In the genomic region with DNA sequence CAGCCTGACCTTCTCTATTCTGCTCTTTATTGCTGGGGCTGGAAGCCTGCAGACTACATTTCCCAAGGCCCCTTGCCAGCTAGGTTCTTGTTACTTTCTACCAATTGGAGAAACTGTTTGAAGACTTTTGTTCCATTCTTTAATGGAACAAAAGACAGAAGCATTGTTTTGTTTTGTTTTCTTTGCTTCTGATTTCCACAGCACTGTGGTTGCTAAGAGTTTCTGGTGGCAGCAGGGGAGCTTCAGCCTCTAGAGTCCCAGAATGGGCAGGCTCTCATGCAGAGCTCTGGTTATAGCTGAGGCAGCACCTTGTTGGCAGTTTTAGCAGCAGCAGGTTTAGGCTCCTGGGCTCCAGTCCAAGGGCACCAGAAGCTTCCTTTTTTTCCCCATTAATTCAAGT, we compare ENCODE assay signal across 26 cellular contexts.
"Had no signal": no experiment of that assay in that cellular context is flagged by ENCODE, and none has a peak within 500 bp of the region (broad histone marks: within the 10 kb centered on the region; RNA-seq: fewer than 3 reads in every experiment).

No MANE protein-coding gene starts in this region.

- H2AFZ ChIP-seq: parathyroid adenoma had no signal

- H3K9me3 ChIP-seq: right lobe of liver, stomach, suprapubic skin, transverse colon had no signal

- H3K4me1 ChIP-seq: parathyroid adenoma, right lobe of liver, stomach, suprapubic skin, transverse colon had no signal

- H3K4me3 ChIP-seq: cardiac muscle cell, right lobe of liver, skin epidermis, stomach, suprapubic skin, transverse colon had no signal

- H3K9ac ChIP-seq: parathyroid adenoma had no signal

- H3K4me3 Mint-ChIP-seq: activated CD4-positive, alpha-beta memory T cell treated with anti-CD3 and anti-CD28 coated beads for 36 hours; activated naive CD4-positive, alpha-beta T cell treated with anti-CD3 and anti-CD28 coated beads for 36 hours; activated naive CD8-positive, alpha-beta T cell treated with anti-CD3 and anti-CD28 coated beads, Interleukin-2, amount 10 ng/mL, durations not matched to agents 7 days and 5 days; nephron progenitor cell; stimulated activated effector memory CD8-positive, alpha-beta T cell treated with anti-CD3 and anti-CD28 coated beads, Interleukin-12 subunit alpha, Interleukin-12 subunit beta, amount 100 ng/mL, for 72 hours; T-cell; T-helper 2 cell treated with Interferon-gamma antibody and Interleukin-4, amounts not matched to agents 5 μg/mL and 100 μg/mL, for 36 hours had no signal

- H3K27ac ChIP-seq: cardiac muscle cell, parathyroid adenoma, right lobe of liver, skin epidermis, stomach, suprapubic skin, transverse colon had no signal

- H3K27me3 Mint-ChIP-seq: activated CD4-positive, alpha-beta memory T cell treated with anti-CD3 and anti-CD28 coated beads for 36 hours had no signal

- H3K36me3 Mint-ChIP-seq: activated CD4-positive, alpha-beta memory T cell treated with anti-CD3 and anti-CD28 coated beads for 36 hours; activated naive CD8-positive, alpha-beta T cell treated with anti-CD3 and anti-CD28 coated beads, Interleukin-2, amount 10 ng/mL, durations not matched to agents 7 days and 5 days; stimulated activated effector memory CD8-positive, alpha-beta T cell treated with anti-CD3 and anti-CD28 coated beads, Interleukin-12 subunit alpha, Interleukin-12 subunit beta, amount 100 ng/mL, for 72 hours; T-cell had no signal

- H3K9me3 Mint-ChIP-seq: activated CD4-positive, alpha-beta memory T cell treated with anti-CD3 and anti-CD28 coated beads for 36 hours; activated naive CD4-positive, alpha-beta T cell treated with anti-CD3 and anti-CD28 coated beads for 36 hours; activated naive CD8-positive, alpha-beta T cell treated with anti-CD3 and anti-CD28 coated beads, Interleukin-2, amount 10 ng/mL, durations not matched to agents 7 days and 5 days; nephron progenitor cell; T-helper 2 cell treated with Interferon-gamma antibody and Interleukin-4, amounts not matched to agents 5 μg/mL and 100 μg/mL, for 36 hours had no signal

- H3K27ac Mint-ChIP-seq: activated CD4-positive, alpha-beta memory T cell treated with anti-CD3 and anti-CD28 coated beads for 36 hours; activated naive CD4-positive, alpha-beta T cell treated with anti-CD3 and anti-CD28 coated beads for 36 hours; activated naive CD8-positive, alpha-beta T cell treated with anti-CD3 and anti-CD28 coated beads, Interleukin-2, amount 10 ng/mL, durations not matched to agents 7 days and 5 days; nephron progenitor cell; stimulated activated effector memory CD8-positive, alpha-beta T cell treated with anti-CD3 and anti-CD28 coated beads, Interleukin-12 subunit alpha, Interleukin-12 subunit beta, amount 100 ng/mL, for 72 hours; T-cell; T-helper 2 cell treated with Interferon-gamma antibody and Interleukin-4, amounts not matched to agents 5 μg/mL and 100 μg/mL, for 36 hours had no signal

- H3K4me1 Mint-ChIP-seq: activated naive CD8-positive, alpha-beta T cell treated with anti-CD3 and anti-CD28 coated beads, Interleukin-2, amount 10 ng/mL, durations not matched to agents 7 days and 5 days; stimulated activated effector memory CD8-positive, alpha-beta T cell treated with anti-CD3 and anti-CD28 coated beads, Interleukin-12 subunit alpha, Interleukin-12 subunit beta, amount 100 ng/mL, for 72 hours; T-cell had no signal

- H3K36me3 ChIP-seq: cardiac muscle cell, right lobe of liver, stomach, suprapubic skin, transverse colon had no signal

- H3K27me3 ChIP-seq: cardiac muscle cell, right lobe of liver, stomach, suprapubic skin, transverse colon had no signal

- ATAC-seq: left ventricle myocardium superior; right lobe of liver; stimulated activated effector memory CD8-positive, alpha-beta T cell treated with anti-CD3 and anti-CD28 coated beads, Interleukin-12 subunit alpha, Interleukin-12 subunit beta, amount 100 ng/mL, for 72 hours; T-cell had no signal

- H3K79me2 ChIP-seq: parathyroid adenoma had no signal

- DNase-seq: activated CD4-positive, alpha-beta memory T cell treated with anti-CD3 and anti-CD28 coated beads for 36 hours; activated CD4-positive, alpha-beta T cell treated with anti-CD3 and anti-CD28 coated beads for 48 hours; activated CD4-positive, CD25-positive, alpha-beta regulatory T cell; activated effector memory CD4-positive, alpha-beta T cell treated with Interleukin-2 at 50 U/mL for 16 hours; activated naive CD4-positive, alpha-beta T cell treated with anti-CD3 and anti-CD28 coated beads for 36 hours; activated naive CD8-positive, alpha-beta T cell treated with anti-CD3 and anti-CD28 coated beads, Interleukin-2, amount 10 ng/mL, durations not matched to agents 7 days and 5 days; activated T-cell treated with anti-CD3 and anti-CD28 coated beads, Interleukin-2, amount 50 U/mL, for 48 hours; amniotic stem cell; effector CD4-positive, alpha-beta T cell; foreskin melanocyte; hypothalamus; left ventricle myocardium superior; midbrain; nephron progenitor cell; nucleus accumbens; right lobe of liver; stimulated activated CD4-positive, alpha-beta T cell treated with anti-CD3 and anti-CD28 coated beads, Interleukin-1b, Interleukin-23, amount 100 ng/mL, for 48 hours; stomach; T-cell; transverse colon had no signal
